ENCODE assay signal across 1 cellular context in genomic region chr5:127975961-127976360, GRCh38.
TF ChIP-seq lines count a peak whose summit lies in the region.

No MANE protein-coding gene starts in this region.

TF ChIP-seq in K562, 482 proteins besides CTCF, POLR2A, EP300 and RAD21:
- TF ChIP-seq RAD51 (IDR thresholded peaks at IDR 0.05; ENCODE audit: borderline replicate concordance, low read depth) (no peak), SMARCA4 (IDR thresholded peaks at IDR 0.05) (no peak), TAF1 (IDR thresholded peaks at IDR 0.05; ENCODE audit: control insufficient read depth, extremely low read depth, insufficient read depth, low read length, severe bottlenecking) (no peak), ZNF263 (CRISPR knock-in tag; IDR thresholded peaks at IDR 0.05; ENCODE audit: borderline replicate concordance) (no peak), MYBL2 (IDR thresholded peaks at IDR 0.05; ENCODE audit: low read depth) (no peak), MYBL2 (CRISPR knock-in tag; IDR thresholded peaks at IDR 0.05; ENCODE audit: borderline replicate concordance) (no peak), MEF2D (tag; conservative IDR thresholded peaks at IDR 0.05; ENCODE audit: low read depth) (no peak), NCOA2 (IDR thresholded peaks at IDR 0.05; ENCODE audit: partially characterized antibody in 2 of 2) (no peak), ZNF780A (CRISPR knock-in tag; IDR thresholded peaks at IDR 0.05) (no peak), MTF1 (CRISPR knock-in tag; IDR thresholded peaks at IDR 0.05; ENCODE audit: borderline replicate concordance) (no peak), SUPT5H (IDR thresholded peaks at IDR 0.05) (no peak)
- TF ChIP-seq, protein P1, sequence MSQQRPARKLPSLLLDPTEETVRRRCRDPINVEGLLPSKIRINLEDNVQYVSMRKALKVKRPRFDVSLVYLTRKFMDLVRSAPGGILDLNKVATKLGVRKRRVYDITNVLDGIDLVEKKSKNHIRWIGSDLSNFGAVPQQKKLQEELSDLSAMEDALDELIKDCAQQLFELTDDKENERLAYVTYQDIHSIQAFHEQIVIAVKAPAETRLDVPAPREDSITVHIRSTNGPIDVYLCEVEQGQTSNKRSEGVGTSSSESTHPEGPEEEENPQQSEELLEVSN (IDR thresholded peaks at IDR 0.05; ENCODE audit: borderline replicate concordance in 1 of 2, extremely low read depth in 1 of 2, insufficient read depth in 1 of 2, insufficient read length in 1 of 2, low read depth in 1 of 2, low read length in 1 of 2, poor library complexity in 1 of 2, severe bottlenecking in 1 of 2) = no peak
- TF ChIP-seq, protein P2, sequence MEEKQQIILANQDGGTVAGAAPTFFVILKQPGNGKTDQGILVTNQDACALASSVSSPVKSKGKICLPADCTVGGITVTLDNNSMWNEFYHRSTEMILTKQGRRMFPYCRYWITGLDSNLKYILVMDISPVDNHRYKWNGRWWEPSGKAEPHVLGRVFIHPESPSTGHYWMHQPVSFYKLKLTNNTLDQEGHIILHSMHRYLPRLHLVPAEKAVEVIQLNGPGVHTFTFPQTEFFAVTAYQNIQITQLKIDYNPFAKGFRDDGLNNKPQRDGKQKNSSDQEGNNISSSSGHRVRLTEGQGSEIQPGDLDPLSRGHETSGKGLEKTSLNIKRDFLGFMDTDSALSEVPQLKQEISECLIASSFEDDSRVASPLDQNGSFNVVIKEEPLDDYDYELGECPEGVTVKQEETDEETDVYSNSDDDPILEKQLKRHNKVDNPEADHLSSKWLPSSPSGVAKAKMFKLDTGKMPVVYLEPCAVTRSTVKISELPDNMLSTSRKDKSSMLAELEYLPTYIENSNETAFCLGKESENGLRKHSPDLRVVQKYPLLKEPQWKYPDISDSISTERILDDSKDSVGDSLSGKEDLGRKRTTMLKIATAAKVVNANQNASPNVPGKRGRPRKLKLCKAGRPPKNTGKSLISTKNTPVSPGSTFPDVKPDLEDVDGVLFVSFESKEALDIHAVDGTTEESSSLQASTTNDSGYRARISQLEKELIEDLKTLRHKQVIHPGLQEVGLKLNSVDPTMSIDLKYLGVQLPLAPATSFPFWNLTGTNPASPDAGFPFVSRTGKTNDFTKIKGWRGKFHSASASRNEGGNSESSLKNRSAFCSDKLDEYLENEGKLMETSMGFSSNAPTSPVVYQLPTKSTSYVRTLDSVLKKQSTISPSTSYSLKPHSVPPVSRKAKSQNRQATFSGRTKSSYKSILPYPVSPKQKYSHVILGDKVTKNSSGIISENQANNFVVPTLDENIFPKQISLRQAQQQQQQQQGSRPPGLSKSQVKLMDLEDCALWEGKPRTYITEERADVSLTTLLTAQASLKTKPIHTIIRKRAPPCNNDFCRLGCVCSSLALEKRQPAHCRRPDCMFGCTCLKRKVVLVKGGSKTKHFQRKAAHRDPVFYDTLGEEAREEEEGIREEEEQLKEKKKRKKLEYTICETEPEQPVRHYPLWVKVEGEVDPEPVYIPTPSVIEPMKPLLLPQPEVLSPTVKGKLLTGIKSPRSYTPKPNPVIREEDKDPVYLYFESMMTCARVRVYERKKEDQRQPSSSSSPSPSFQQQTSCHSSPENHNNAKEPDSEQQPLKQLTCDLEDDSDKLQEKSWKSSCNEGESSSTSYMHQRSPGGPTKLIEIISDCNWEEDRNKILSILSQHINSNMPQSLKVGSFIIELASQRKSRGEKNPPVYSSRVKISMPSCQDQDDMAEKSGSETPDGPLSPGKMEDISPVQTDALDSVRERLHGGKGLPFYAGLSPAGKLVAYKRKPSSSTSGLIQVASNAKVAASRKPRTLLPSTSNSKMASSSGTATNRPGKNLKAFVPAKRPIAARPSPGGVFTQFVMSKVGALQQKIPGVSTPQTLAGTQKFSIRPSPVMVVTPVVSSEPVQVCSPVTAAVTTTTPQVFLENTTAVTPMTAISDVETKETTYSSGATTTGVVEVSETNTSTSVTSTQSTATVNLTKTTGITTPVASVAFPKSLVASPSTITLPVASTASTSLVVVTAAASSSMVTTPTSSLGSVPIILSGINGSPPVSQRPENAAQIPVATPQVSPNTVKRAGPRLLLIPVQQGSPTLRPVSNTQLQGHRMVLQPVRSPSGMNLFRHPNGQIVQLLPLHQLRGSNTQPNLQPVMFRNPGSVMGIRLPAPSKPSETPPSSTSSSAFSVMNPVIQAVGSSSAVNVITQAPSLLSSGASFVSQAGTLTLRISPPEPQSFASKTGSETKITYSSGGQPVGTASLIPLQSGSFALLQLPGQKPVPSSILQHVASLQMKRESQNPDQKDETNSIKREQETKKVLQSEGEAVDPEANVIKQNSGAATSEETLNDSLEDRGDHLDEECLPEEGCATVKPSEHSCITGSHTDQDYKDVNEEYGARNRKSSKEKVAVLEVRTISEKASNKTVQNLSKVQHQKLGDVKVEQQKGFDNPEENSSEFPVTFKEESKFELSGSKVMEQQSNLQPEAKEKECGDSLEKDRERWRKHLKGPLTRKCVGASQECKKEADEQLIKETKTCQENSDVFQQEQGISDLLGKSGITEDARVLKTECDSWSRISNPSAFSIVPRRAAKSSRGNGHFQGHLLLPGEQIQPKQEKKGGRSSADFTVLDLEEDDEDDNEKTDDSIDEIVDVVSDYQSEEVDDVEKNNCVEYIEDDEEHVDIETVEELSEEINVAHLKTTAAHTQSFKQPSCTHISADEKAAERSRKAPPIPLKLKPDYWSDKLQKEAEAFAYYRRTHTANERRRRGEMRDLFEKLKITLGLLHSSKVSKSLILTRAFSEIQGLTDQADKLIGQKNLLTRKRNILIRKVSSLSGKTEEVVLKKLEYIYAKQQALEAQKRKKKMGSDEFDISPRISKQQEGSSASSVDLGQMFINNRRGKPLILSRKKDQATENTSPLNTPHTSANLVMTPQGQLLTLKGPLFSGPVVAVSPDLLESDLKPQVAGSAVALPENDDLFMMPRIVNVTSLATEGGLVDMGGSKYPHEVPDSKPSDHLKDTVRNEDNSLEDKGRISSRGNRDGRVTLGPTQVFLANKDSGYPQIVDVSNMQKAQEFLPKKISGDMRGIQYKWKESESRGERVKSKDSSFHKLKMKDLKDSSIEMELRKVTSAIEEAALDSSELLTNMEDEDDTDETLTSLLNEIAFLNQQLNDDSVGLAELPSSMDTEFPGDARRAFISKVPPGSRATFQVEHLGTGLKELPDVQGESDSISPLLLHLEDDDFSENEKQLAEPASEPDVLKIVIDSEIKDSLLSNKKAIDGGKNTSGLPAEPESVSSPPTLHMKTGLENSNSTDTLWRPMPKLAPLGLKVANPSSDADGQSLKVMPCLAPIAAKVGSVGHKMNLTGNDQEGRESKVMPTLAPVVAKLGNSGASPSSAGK (IDR thresholded peaks at IDR 0.05) = no peak
